In genomic region chr1:165345502-165345901, GRCh38 we compare ENCODE assay signal across 30 cellular contexts. TPM values are rescaled to one million over a fixed set of nuclear protein-coding genes. Genes with fewer than 3 reads are reported as not detected.
"Had no signal": no experiment of that assay in that cellular context is flagged by ENCODE, and none has a peak within 500 bp of the region (broad histone marks: within the 10 kb centered on the region; RNA-seq: fewer than 3 reads in every experiment).

No MANE protein-coding gene starts in this region.

- H3K9me3 Mint-ChIP-seq: naive thymus-derived CD8-positive, alpha-beta T cell; nephron; stimulated activated memory B cell treated with anti-CD40 and anti-IgM and Interleukin-4, amounts not matched to agents 10 μg/mL and 1 μg/mL and 100 μg/mL, for 72 hours; stimulated activated naive CD8-positive, alpha-beta T cell treated with anti-CD3 and anti-CD28 coated beads, Interleukin-15, amount 100 ng/mL, for 72 hours had no signal

- H3K4me2 ChIP-seq: smooth muscle cell had no signal

- H3K9me3 ChIP-seq: left lung, lower lobe of right lung, ovary, right atrium auricular region, right lobe of liver, testis, thyroid gland, transverse colon, upper lobe of left lung had no signal

- H3K27ac ChIP-seq: left lung, lower lobe of right lung, ovary, right atrium auricular region, right lobe of liver, testis, thyroid gland, transverse colon, upper lobe of left lung had no signal

- DNase-seq: hypothalamus; immature natural killer cell; kidney; left colon; left lung; lower lobe of right lung; mammary epithelial cell; mesenchymal stem cell; naive thymus-derived CD8-positive, alpha-beta T cell; ovary; right lobe of liver; stimulated activated CD4-positive, alpha-beta T cell treated with anti-CD3 and anti-CD28 coated beads, Interleukin-1b, Interleukin-23, amount 100 ng/mL, for 48 hours; stimulated activated CD4-positive, alpha-beta T cell treated with anti-CD3 and anti-CD28 coated beads, Interleukin-2, amount 100 ng/mL, for 48 hours; stimulated activated CD4-positive, alpha-beta T cell treated with anti-CD3 and anti-CD28 coated beads, Interleukin-4, amount 100 ng/mL, for 4 hours; stimulated activated CD8-positive, alpha-beta memory T cell treated with anti-CD3 and anti-CD28 coated beads, Interleukin-4, amount 100 ng/mL, for 48 hours; stimulated activated naive CD4-positive, alpha-beta T cell treated with Interleukin-2 at 50 U/mL for 16 hours; stimulated activated naive CD8-positive, alpha-beta T cell treated with anti-CD3 and anti-CD28 coated beads, Interleukin-15, amount 100 ng/mL, for 72 hours; substantia nigra; testis; thyroid gland; transverse colon; upper lobe of left lung had no signal

- H3K36me3 Mint-ChIP-seq: immature natural killer cell; naive thymus-derived CD8-positive, alpha-beta T cell; stimulated activated memory B cell treated with anti-CD40 and anti-IgM and Interleukin-4, amounts not matched to agents 10 μg/mL and 1 μg/mL and 100 μg/mL, for 72 hours had no signal

- H3K4me3 Mint-ChIP-seq: immature natural killer cell; naive thymus-derived CD8-positive, alpha-beta T cell; nephron; stimulated activated memory B cell treated with anti-CD40 and anti-IgM and Interleukin-4, amounts not matched to agents 10 μg/mL and 1 μg/mL and 100 μg/mL, for 72 hours; stimulated activated naive CD8-positive, alpha-beta T cell treated with anti-CD3 and anti-CD28 coated beads, Interleukin-15, amount 100 ng/mL, for 72 hours had no signal

- H3K36me3 ChIP-seq: left lung, lower lobe of right lung, ovary, right atrium auricular region, right lobe of liver, thyroid gland, transverse colon, upper lobe of left lung had no signal

- ATAC-seq: left colon; left lung; lower lobe of right lung; naive thymus-derived CD8-positive, alpha-beta T cell; right lobe of liver; stimulated activated memory B cell treated with anti-CD40 and anti-IgM and Interleukin-4, amounts not matched to agents 10 μg/mL and 1 μg/mL and 100 μg/mL, for 72 hours; stimulated activated naive CD8-positive, alpha-beta T cell treated with anti-CD3 and anti-CD28 coated beads, Interleukin-15, amount 100 ng/mL, for 72 hours had no signal

- H3K4me1 ChIP-seq: left lung, lower lobe of right lung, right atrium auricular region, right lobe of liver, testis, thyroid gland, transverse colon, upper lobe of left lung had no signal

- H3K27ac Mint-ChIP-seq: immature natural killer cell; nephron; progenitor cell of endocrine pancreas; stimulated activated memory B cell treated with anti-CD40 and anti-IgM and Interleukin-4, amounts not matched to agents 10 μg/mL and 1 μg/mL and 100 μg/mL, for 72 hours; stimulated activated naive CD8-positive, alpha-beta T cell treated with anti-CD3 and anti-CD28 coated beads, Interleukin-15, amount 100 ng/mL, for 72 hours had no signal

- H3K4me3 ChIP-seq: left lung, lower lobe of right lung, ovary, right atrium auricular region, right lobe of liver, smooth muscle cell, testis, thyroid gland, transverse colon, upper lobe of left lung had no signal

- H3K4me1 Mint-ChIP-seq: immature natural killer cell; naive thymus-derived CD8-positive, alpha-beta T cell; stimulated activated memory B cell treated with anti-CD40 and anti-IgM and Interleukin-4, amounts not matched to agents 10 μg/mL and 1 μg/mL and 100 μg/mL, for 72 hours; stimulated activated naive CD8-positive, alpha-beta T cell treated with anti-CD3 and anti-CD28 coated beads, Interleukin-15, amount 100 ng/mL, for 72 hours had no signal

- H3K27me3 ChIP-seq: ovary, testis had no signal

RNA-seq across cellular contexts. Expression of gene LMX1A, which starts 11.0 kb away (rescaled TPM):
- total RNA-seq: kidney; left lung; mammary epithelial cell; naive thymus-derived CD8-positive, alpha-beta T cell; ovary; progenitor cell of endocrine pancreas; pulmonary artery endothelial cell; renal cortical epithelial cell; right atrium auricular region; smooth muscle cell had no signal
- polyA plus RNA-seq: immature natural killer cell; liver; mammary epithelial cell; naive thymus-derived CD8-positive, alpha-beta T cell; smooth muscle cell had no signal
